ENCODE assay signal across 22 cellular contexts in the genomic region with DNA sequence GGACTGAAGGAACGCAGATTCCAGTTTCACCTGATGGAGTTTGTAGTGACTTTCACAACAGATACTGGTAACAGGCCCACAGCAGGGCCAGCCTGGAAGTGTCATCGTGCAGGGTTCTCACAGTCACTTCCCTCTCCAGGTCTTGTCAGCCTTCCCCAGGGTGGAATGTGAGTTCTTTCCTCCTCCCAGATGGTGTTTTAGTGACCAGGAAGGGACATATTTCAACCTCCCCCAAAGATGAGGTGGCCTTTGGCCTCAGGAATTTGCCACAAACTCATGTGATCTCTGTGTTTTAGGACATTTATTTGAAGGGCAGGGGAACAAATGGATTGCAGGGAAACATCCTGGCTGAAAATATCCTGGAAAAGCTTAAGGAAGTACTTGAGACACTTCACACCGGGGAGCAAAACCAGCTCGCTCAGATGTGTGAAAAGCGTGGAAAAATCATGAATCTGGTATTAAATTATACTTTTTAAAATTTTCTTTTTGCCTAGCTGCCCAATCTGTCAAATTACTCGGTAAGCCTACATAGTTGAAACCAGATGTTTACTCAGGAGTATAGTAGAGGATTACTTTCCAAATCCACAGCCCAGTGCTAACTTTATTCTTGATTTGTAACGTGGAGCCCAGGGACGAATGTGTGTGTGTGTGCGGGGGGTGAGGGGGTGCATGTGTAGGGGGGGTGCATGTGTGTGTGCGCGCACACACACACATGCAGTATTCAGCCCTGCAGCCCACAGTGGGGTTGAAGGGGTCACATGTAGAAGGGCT.
DNase-seq lines count a peak whose midpoint lies in the region; ATAC-seq and TF ChIP-seq lines count a peak whose summit lies in the region.
"Had no signal": no experiment of that assay in that cellular context is flagged by ENCODE, and none has a peak within 500 bp of the region (broad histone marks: within the 10 kb centered on the region; RNA-seq: fewer than 3 reads in every experiment).

No MANE protein-coding gene starts in this region.

- no peak; the same call in 1 of the 2 replicates for ATAC-seq in IMR-90 (ENCODE audit: low read depth)
- ATAC-seq in HG03280 (IDR thresholded peaks at IDR 0.05; ENCODE audit: unreplicated experiment) = no peak
- no peak for ATAC-seq in HG02588 (IDR thresholded peaks at IDR 0.05; ENCODE audit: unreplicated experiment)
- ATAC-seq: right cardiac atrium had no signal

- no peak overlapping the region for H2AK9ac ChIP-seq in IMR-90 (replicated peaks; ENCODE audit: low read depth, low read length, poor library complexity)

- no peak overlapping the region for H3K4ac ChIP-seq in IMR-90 (ENCODE audit: low read depth, low read length)

- no peak overlapping the region for H2BK15ac ChIP-seq in IMR-90 (ENCODE audit: low read depth, low read length)

- no peak overlapping the region for H3K56ac ChIP-seq in IMR-90 (ENCODE audit: extremely low read depth, insufficient read depth, low read length)

- H3K79me1 ChIP-seq in IMR-90 (ENCODE audit: low read depth in 1 of 2, low read length in 2 of 2) = no peaks in the 10 kb centered on the region

- H3K18ac ChIP-seq in IMR-90 (ENCODE audit: low read depth, low read length) = no peak overlapping the region

- POLR2A ChIA-PET in IMR-90 (lab: Charles Lee; ENCODE audit: unreplicated experiment) = no interaction called here

- intact Hi-C loops in IMR-90 (cut with micrococcal nuclease) = no loop called here

- H3K4me2 ChIP-seq in IMR-90 (ENCODE audit: low read depth, low read length) = no peak overlapping the region

- H3K27me3 Mint-ChIP-seq in nephron (ENCODE audit: low read depth) = peaks cover 11% of the 10 kb centered on the region
- H3K27me3 Mint-ChIP-seq: activated CD4-positive, alpha-beta memory T cell treated with anti-CD3 and anti-CD28 coated beads for 36 hours; CD4-positive, alpha-beta T cell had no signal

- H4K91ac ChIP-seq in IMR-90 (ENCODE audit: insufficient read depth, low read depth, low read length) = no peak overlapping the region

- H3K4me1 Mint-ChIP-seq in nephron = peaks cover 24% of the 10 kb centered on the region

- no peak overlapping the region for H2BK120ac ChIP-seq in IMR-90 (ENCODE audit: low read depth, low read length)

- no peak for TF ChIP-seq RAD21 in IMR-90 (IDR thresholded peaks at IDR 0.05; ENCODE audit: low read length)

- H4K5ac ChIP-seq in IMR-90 (ENCODE audit: low read depth, low read length) = no peak overlapping the region

- no peak overlapping the region for H3K27ac ChIP-seq in IMR-90 (ENCODE audit: insufficient read depth, low read length)
- H3K27ac ChIP-seq: cardiac muscle cell, vagina had no signal

- H3K27me3 ChIP-seq in IMR-90 (ENCODE audit: control insufficient read depth, insufficient read depth, low read length) = no peaks in the 10 kb centered on the region
- H3K27me3 ChIP-seq: cardiac muscle cell, vagina had no signal

- H3K9me3 ChIP-seq in IMR-90 (ENCODE audit: control insufficient read depth, insufficient read depth, low read length) = no peaks in the 10 kb centered on the region
- H3K9me3 ChIP-seq: vagina had no signal

- H2BK20ac ChIP-seq in IMR-90 (ENCODE audit: low read depth, low read length) = 0 out of 2 replicates have a peak overlapping the region, but pooled peaks have one; percentile 20

- peaks cover 5% of the 10 kb centered on the region; the same call in 1 of the 2 replicates for H3K4me1 ChIP-seq in IMR-90 (ENCODE audit: control insufficient read depth, insufficient read depth, low read length)
- H3K4me1 ChIP-seq: vagina had no signal

- H3K36me3 Mint-ChIP-seq in nephron (ENCODE audit: low read depth) = no peaks in the 10 kb centered on the region

- peak overlapping the region; percentile 45 for H2AFZ ChIP-seq in IMR-90 (replicated peaks; ENCODE audit: low read length, poor library complexity)

- no peak for TF ChIP-seq CTCF in IMR-90 (conservative IDR thresholded peaks at IDR 0.05; ENCODE audit: low read depth, low read length)
- TF ChIP-seq CTCF in fibroblast of villous mesenchyme (IDR thresholded peaks at IDR 0.05; ENCODE audit: insufficient read depth, low read depth, low read length) = no peak
- TF ChIP-seq CTCF in nephron (IDR thresholded peaks at IDR 0.05; ENCODE audit: unreplicated experiment in 3 of 3) = no peak

- H2BK5ac ChIP-seq in IMR-90 (ENCODE audit: low read depth, low read length, poor library complexity, severe bottlenecking) = no peak overlapping the region

- CTCF ChIA-PET in IMR-90 (lab: Yijun Ruan, JAX) = no interaction called here

- peak overlapping the region in 1 of 2 experiments; percentile 49; a peak in 1 of 4 replicates for H4K8ac ChIP-seq in IMR-90 (ENCODE audit: low read depth in 2 of 2, low read length in 2 of 2)

- DNase-seq in AG08395 (ENCODE audit: low spot score) (peak; percentile 44), IMR-90 (no peak), fibroblast of villous mesenchyme (ENCODE audit: low read depth) (peak; percentile 49), midbrain (lab: John Stamatoyannopoulos, UW) (no peak), CD1c-positive myeloid dendritic cell (ENCODE audit: extremely low spot score) (no peak)
- DNase-seq: activated CD4-positive, alpha-beta memory T cell treated with anti-CD3 and anti-CD28 coated beads for 36 hours; activated T-cell treated with anti-CD3 and anti-CD28 coated beads for 4 hours; CD4-positive, alpha-beta T cell; DMS 273 treated with DMSO at 0.1 percent for 48 hours; foreskin melanocyte; GDM1; KG1; NCI-H187 treated with DMSO at 0.1 percent for 48 hours; NCI-H345; NCI-H82; nucleus accumbens; right cardiac atrium had no signal

- H3K9ac ChIP-seq in IMR-90 (ENCODE audit: low read depth, low read length) = no peak overlapping the region

- dilution Hi-C loops in IMR-90 (cut with HindIII; ENCODE audit: low sequenced_read_pairs, unreplicated experiment) = no loop called here

- 0 out of 2 replicates have a peak overlapping the region, but pooled peaks have one; percentile 36 for H3K23ac ChIP-seq in IMR-90 (ENCODE audit: low read depth, low read length)

- no peaks in the 10 kb centered on the region for H3K36me3 ChIP-seq in IMR-90 (ENCODE audit: control insufficient read depth, insufficient read depth, low read length)
- H3K36me3 ChIP-seq: cardiac muscle cell, vagina had no signal

- in situ Hi-C loops in IMR-90 (cut with MboI; ENCODE audit: low sequenced_read_pairs) = loop anchor here (25.0 kb wide), 2 partner anchors 111 to 689 kb away; a partner anchor contains a TSS

- peak overlapping the region in 2 of 3 experiments; percentile 7 to 21 for H3K4me3 Mint-ChIP-seq in nephron
- H3K4me3 Mint-ChIP-seq: activated CD4-positive, alpha-beta memory T cell treated with anti-CD3 and anti-CD28 coated beads for 36 hours; CD4-positive, alpha-beta T cell had no signal

- H4K20me1 ChIP-seq in IMR-90 (ENCODE audit: insufficient read depth, low read length) = no peaks in the 10 kb centered on the region

- peak overlapping the region; percentile 73 to 89 (median 75) for H3K27ac Mint-ChIP-seq in nephron
- H3K27ac Mint-ChIP-seq: activated CD4-positive, alpha-beta memory T cell treated with anti-CD3 and anti-CD28 coated beads for 36 hours; CD4-positive, alpha-beta T cell had no signal

- H3K9me1 ChIP-seq in IMR-90 (ENCODE audit: insufficient read depth, low read length) = no peaks in the 10 kb centered on the region

- no TSS peak for BruUV-seq in IMR-90 (replicated peaks; lab: Mats Ljungman, UMichigan)

- H2AK5ac ChIP-seq in IMR-90 (ENCODE audit: low read depth, low read length) = no peak overlapping the region

- H3K4me3 ChIP-seq in IMR-90 (ENCODE audit: insufficient read depth, low read depth, low read length) (no peak overlapping the region), fibroblast of villous mesenchyme (ENCODE audit: low read depth, low read length) (no peak overlapping the region)
- H3K4me3 ChIP-seq: cardiac muscle cell, vagina had no signal

- no peaks in the 10 kb centered on the region for H3K9me3 Mint-ChIP-seq in nephron
- H3K9me3 Mint-ChIP-seq: CD4-positive, alpha-beta T cell had no signal

- peak overlapping the region; percentile 34; the same call in 1 of the 2 replicates for H3K14ac ChIP-seq in IMR-90 (replicated peaks; ENCODE audit: low read depth, low read length)

- no peak for TF ChIP-seq POLR2A in IMR-90 (IDR thresholded peaks at IDR 0.05; ENCODE audit: low read depth, low read length)

- no CpG with 5 or more reads among the region's 11 CpGs for WGBS in IMR-90 (ENCODE audit: extremely low coverage in 2 of 2, insufficient read length in 1 of 2), 2 experiments

TF ChIP-seq in IMR-90, 13 proteins besides CTCF, POLR2A, EP300 and RAD21:
- TF ChIP-seq SMC3 (IDR thresholded peaks at IDR 0.05; ENCODE audit: low read depth, low read length) (no peak), CEBPB (IDR thresholded peaks at IDR 0.05; ENCODE audit: low read depth, low read length) (no peak), BHLHE40 (IDR thresholded peaks at IDR 0.05; ENCODE audit: low read depth, low read length) (no peak), MXI1 (IDR thresholded peaks at IDR 0.05; ENCODE audit: borderline replicate concordance, low read depth, low read length) (no peak), MAZ (IDR thresholded peaks at IDR 0.05; ENCODE audit: borderline replicate concordance, low read depth, low read length) (no peak), CHD1 (IDR thresholded peaks at IDR 0.05; ENCODE audit: low read depth, low read length) (no peak)
- TF ChIP-seq, protein P1, sequence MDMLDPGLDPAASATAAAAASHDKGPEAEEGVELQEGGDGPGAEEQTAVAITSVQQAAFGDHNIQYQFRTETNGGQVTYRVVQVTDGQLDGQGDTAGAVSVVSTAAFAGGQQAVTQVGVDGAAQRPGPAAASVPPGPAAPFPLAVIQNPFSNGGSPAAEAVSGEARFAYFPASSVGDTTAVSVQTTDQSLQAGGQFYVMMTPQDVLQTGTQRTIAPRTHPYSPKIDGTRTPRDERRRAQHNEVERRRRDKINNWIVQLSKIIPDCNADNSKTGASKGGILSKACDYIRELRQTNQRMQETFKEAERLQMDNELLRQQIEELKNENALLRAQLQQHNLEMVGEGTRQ (IDR thresholded peaks at IDR 0.05; ENCODE audit: low read depth, low read length) = no peak
- TF ChIP-seq, protein P2, sequence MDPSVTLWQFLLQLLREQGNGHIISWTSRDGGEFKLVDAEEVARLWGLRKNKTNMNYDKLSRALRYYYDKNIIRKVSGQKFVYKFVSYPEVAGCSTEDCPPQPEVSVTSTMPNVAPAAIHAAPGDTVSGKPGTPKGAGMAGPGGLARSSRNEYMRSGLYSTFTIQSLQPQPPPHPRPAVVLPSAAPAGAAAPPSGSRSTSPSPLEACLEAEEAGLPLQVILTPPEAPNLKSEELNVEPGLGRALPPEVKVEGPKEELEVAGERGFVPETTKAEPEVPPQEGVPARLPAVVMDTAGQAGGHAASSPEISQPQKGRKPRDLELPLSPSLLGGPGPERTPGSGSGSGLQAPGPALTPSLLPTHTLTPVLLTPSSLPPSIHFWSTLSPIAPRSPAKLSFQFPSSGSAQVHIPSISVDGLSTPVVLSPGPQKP (IDR thresholded peaks at IDR 0.05; ENCODE audit: borderline replicate concordance, low read depth, low read length) = no peak

Comparison
In these comparisons a context has a peak if more than half of its experiments do, and no peak if none do; other contexts are left out.
1. DNase-seq: peak in AG08395 (single experiment) and fibroblast of villous mesenchyme (single experiment); none in IMR-90 (single experiment), midbrain (single experiment) and CD1c-positive myeloid dendritic cell (single experiment).